13 cellular contexts compared by ENCODE assay signal in the genomic region with DNA sequence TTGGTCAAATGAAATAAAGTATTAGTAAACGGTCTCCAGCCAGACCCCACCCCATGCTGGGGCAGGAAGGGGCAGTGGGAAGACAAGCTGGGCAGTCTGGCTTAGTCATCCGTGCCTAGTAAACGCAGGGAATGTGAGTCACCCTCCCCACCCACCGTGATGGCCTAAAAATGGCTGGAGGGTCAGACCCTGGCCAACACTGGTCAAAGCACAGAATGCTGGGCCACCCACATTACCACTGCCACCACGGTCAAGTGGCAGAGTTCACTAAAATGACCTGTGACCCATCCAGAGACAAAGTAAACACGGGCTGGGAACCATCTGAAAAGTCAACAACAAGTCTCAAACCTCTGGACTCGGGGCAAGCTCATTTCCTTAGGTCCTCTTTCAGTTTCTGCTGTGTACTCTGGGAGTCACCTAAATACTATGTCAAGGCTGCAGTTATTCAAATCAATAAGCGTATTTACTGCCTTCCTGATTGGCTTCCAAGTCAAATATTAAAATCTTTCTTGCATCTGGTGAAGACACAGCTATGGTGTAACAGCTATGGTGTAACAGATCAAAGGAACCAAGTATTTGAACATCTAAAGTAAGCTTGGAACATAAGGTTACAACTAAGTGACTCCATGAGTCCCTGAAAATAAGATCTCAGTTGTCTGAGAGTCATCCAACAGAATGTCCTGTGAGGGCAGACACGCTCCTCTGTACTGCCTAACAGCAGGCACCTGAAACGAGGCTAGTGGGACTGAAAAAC. TPM values are rescaled to one million over a fixed set of nuclear protein-coding genes. Genes with fewer than 3 reads are reported as not detected.
DNase-seq lines count a peak whose midpoint lies in the region; ATAC-seq and TF ChIP-seq lines count a peak whose summit lies in the region.
"Had no signal": no experiment of that assay in that cellular context is flagged by ENCODE, and none has a peak within 500 bp of the region (broad histone marks: within the 10 kb centered on the region; RNA-seq: fewer than 3 reads in every experiment).

No MANE protein-coding gene starts in this region.

- no peaks in the 10 kb centered on the region for H3K27me3 Mint-ChIP-seq in CD8-positive, alpha-beta memory T cell
- no peaks in the 10 kb centered on the region for H3K27me3 Mint-ChIP-seq in nephron progenitor cell (ENCODE audit: low read depth, poor library complexity)

- no peak for TF ChIP-seq EP300 in upper lobe of left lung (IDR thresholded peaks at IDR 0.05)

- no peak overlapping the region for H3K27ac ChIP-seq in CD8-positive, alpha-beta memory T cell (ENCODE audit: low read depth, low read length)
- H3K27ac ChIP-seq in A673 (ENCODE audit: low read depth, low read length, poor library complexity, severe bottlenecking), result no peak overlapping the region
- H3K27ac ChIP-seq in upper lobe of left lung, result no peak overlapping the region

- POLR2A ChIA-PET in CD8-positive, alpha-beta memory T cell (lab: Charles Lee), result interaction anchor here (0.7 to 1.2 kb wide), 2 partner anchors 11 to 13 kb away, joined by 3 read pairs; no protein-coding TSS in a partner anchor
- POLR2A ChIA-PET in A673 (lab: Charles Lee; ENCODE audit: low non-redundant PET), result no interaction called here

- peaks cover 0 to 63% (median 21%) of the 10 kb centered on the region in 3 donors for H3K36me3 Mint-ChIP-seq in CD8-positive, alpha-beta memory T cell
- peaks cover 26% of the 10 kb centered on the region for H3K36me3 Mint-ChIP-seq in nephron progenitor cell (ENCODE audit: low read depth)

- peak overlapping the region in 6 of 7 donors; percentile 5 to 87 (median 30) for H3K4me3 Mint-ChIP-seq in CD8-positive, alpha-beta memory T cell
- peak overlapping the region; percentile 42 for H3K4me3 Mint-ChIP-seq in nephron progenitor cell

- CTCF ChIA-PET in CD8-positive, alpha-beta memory T cell (lab: Charles Lee), result interaction anchor here (1.0 to 1.2 kb wide), 2 partner anchors 24 to 164 kb away, joined by 3 to 4 read pairs; no protein-coding TSS in a partner anchor
- CTCF ChIA-PET in A673 (lab: Charles Lee), result no interaction called here

- H3K4me1 ChIP-seq in CD8-positive, alpha-beta memory T cell (ENCODE audit: insufficient read depth, low read length), result peaks cover 17% of the 10 kb centered on the region
- peaks cover 6% of the 10 kb centered on the region for H3K4me1 ChIP-seq in A673 (ENCODE audit: insufficient read depth, low read length, poor library complexity, severe bottlenecking)
- no peaks in the 10 kb centered on the region for H3K4me1 ChIP-seq in BE2C
- peaks cover 14 to 28% (median 24%) of the 10 kb centered on the region in 4 donors for H3K4me1 ChIP-seq in upper lobe of left lung

- peaks cover 22 to 37% (median 30%) of the 10 kb centered on the region in 3 donors for H3K4me1 Mint-ChIP-seq in CD8-positive, alpha-beta memory T cell
- H3K4me1 Mint-ChIP-seq in nephron progenitor cell, result peaks cover 35% of the 10 kb centered on the region

- no peaks in the 10 kb centered on the region for H3K27me3 ChIP-seq in CD8-positive, alpha-beta memory T cell (ENCODE audit: insufficient read depth, low read length, poor library complexity, severe bottlenecking)
- H3K27me3 ChIP-seq in A673 (replicated peaks; ENCODE audit: insufficient read depth, low read depth, low read length, poor library complexity) (no peaks in the 10 kb centered on the region), BE2C (no peaks in the 10 kb centered on the region), upper lobe of left lung (no peaks in the 10 kb centered on the region)
- H3K27me3 ChIP-seq: adrenal gland had no signal

- H3K36me3 ChIP-seq in CD8-positive, alpha-beta memory T cell (ENCODE audit: insufficient read depth, low read length), result peaks cover 36% of the 10 kb centered on the region
- H3K36me3 ChIP-seq in A673 (ENCODE audit: insufficient read depth, low read length, poor library complexity, severe bottlenecking) (peaks cover 43% of the 10 kb centered on the region), BE2C (peaks cover 37% of the 10 kb centered on the region), upper lobe of left lung (peaks cover 29 to 55% (median 51%) of the 10 kb centered on the region in 4 donors)

- intact Hi-C loops in A673 (cut with micrococcal nuclease; ENCODE audit: unreplicated experiment), result no loop called here

- TF ChIP-seq CTCF in NB4 (IDR thresholded peaks at IDR 0.05; ENCODE audit: low read depth, low read length) (no peak), nephron progenitor cell (IDR thresholded peaks at IDR 0.05) (no peak), A673 (conservative IDR thresholded peaks at IDR 0.05; ENCODE audit: low read depth, low read length) (no peak), BE2C (IDR thresholded peaks at IDR 0.05; ENCODE audit: low read depth, low read length) (no peak), upper lobe of left lung (IDR thresholded peaks at IDR 0.05) (no peak)

- no peak for TF ChIP-seq POLR2A in NB4 (IDR thresholded peaks at IDR 0.05; ENCODE audit: extremely low read depth, insufficient read length)
- no peak for TF ChIP-seq POLR2A in upper lobe of left lung (IDR thresholded peaks at IDR 0.05)

- no peak overlapping the region for H3K4me3 ChIP-seq in CD8-positive, alpha-beta memory T cell (ENCODE audit: low read length)
- no peak overlapping the region for H3K4me3 ChIP-seq in NB4 (ENCODE audit: low read depth, low read length)
- H3K4me3 ChIP-seq in A673 (ENCODE audit: low read depth, low read length, poor library complexity, severe bottlenecking), result no peak overlapping the region
- no peak overlapping the region for H3K4me3 ChIP-seq in BE2C (ENCODE audit: low read depth, low read length)
- no peak overlapping the region for H3K4me3 ChIP-seq in upper lobe of left lung
- H3K4me3 ChIP-seq: adrenal gland had no signal

- ATAC-seq in upper lobe of left lung (ENCODE audit: low FRiP score in 2 of 2) (no peak), HG03378 (IDR thresholded peaks at IDR 0.05; ENCODE audit: unreplicated experiment) (no peak)

- DNase-seq in CD8-positive, alpha-beta memory T cell, result peak in 1 of 5 donors; percentile 33
- DNase-seq in NB4 (ENCODE audit: low read depth), result peak; percentile 58
- peak; percentile 58 for DNase-seq in brain pericyte (ENCODE audit: low read depth, low spot score)
- no peak for DNase-seq in nephron progenitor cell
- no peak for DNase-seq in A673 (ENCODE audit: low spot score)
- no peak for DNase-seq in BE2C
- DNase-seq in upper lobe of left lung, result no peak
- DNase-seq: activated CD4-positive, alpha-beta T cell treated with anti-CD3 and anti-CD28 coated beads, Interleukin-2, amount 50 U/mL, for 1 hour; adrenal gland; foreskin melanocyte; OCI-M1; stimulated activated CD4-positive, alpha-beta T cell treated with anti-CD3 and anti-CD28 coated beads, Interleukin-4, amount 100 ng/mL, for 1 hour had no signal

- no peaks in the 10 kb centered on the region for H3K9me3 Mint-ChIP-seq in CD8-positive, alpha-beta memory T cell
- no peaks in the 10 kb centered on the region for H3K9me3 Mint-ChIP-seq in nephron progenitor cell

- H3K27ac Mint-ChIP-seq in CD8-positive, alpha-beta memory T cell, result peak overlapping the region in 2 of 8 donors; percentile 4 to 84
- H3K27ac Mint-ChIP-seq in nephron progenitor cell, result no peak overlapping the region

- BruUV-seq in A673 (replicated peaks; lab: Mats Ljungman, UMichigan), result no TSS peak

- 51 to 58% methylated on average over 6 to 9 of the region's 10 CpGs for WGBS in upper lobe of left lung, 2 donors

- no peaks in the 10 kb centered on the region for H3K9me3 ChIP-seq in CD8-positive, alpha-beta memory T cell (ENCODE audit: low read length)
- H3K9me3 ChIP-seq in A673 (ENCODE audit: low read depth, low read length, poor library complexity, severe bottlenecking) (no peaks in the 10 kb centered on the region), BE2C (no peaks in the 10 kb centered on the region), upper lobe of left lung (no peaks in the 10 kb centered on the region)
- H3K9me3 ChIP-seq: adrenal gland had no signal

RNA-seq across cellular contexts. Expression of gene ZFAND2A, which starts 3.0 kb away (rescaled TPM):
- total RNA-seq in CD8-positive, alpha-beta memory T cell, result 10 to 100 TPM; 27.8 to 28.5 TPM
- polyA plus RNA-seq in CD8-positive, alpha-beta memory T cell, result 45.6 TPM
- total RNA-seq in A673 (2021) (26.1 and 27.4 TPM in 2 replicates), upper lobe of left lung (10 to 100 TPM; 12.5 to 45.1 (median 21.6) TPM)
- polyA plus RNA-seq in BE2C (2012; ENCODE audit: insufficient read depth, insufficient read length, low read depth), result 103 TPM

Comparison
In these comparisons a context has a peak if more than half of its experiments do, and no peak if none do; other contexts are left out.
1. DNase-seq: peak in NB4 (single experiment) and brain pericyte (single experiment); none in nephron progenitor cell (single experiment), A673 (single experiment), BE2C (single experiment) and upper lobe of left lung (0 of 2).